Comparison of ENCODE assay signal across 15 cellular contexts in genomic region chr17:72097144-72097543, GRCh38. TPM values are rescaled to one million over a fixed set of nuclear protein-coding genes. Genes with fewer than 3 reads are reported as not detected.
"Had no signal": no experiment of that assay in that cellular context is flagged by ENCODE, and none has a peak within 500 bp of the region (broad histone marks: within the 10 kb centered on the region; RNA-seq: fewer than 3 reads in every experiment).

No MANE protein-coding gene starts in this region.

- H3K27ac ChIP-seq: heart left ventricle, testis, upper lobe of right lung had no signal

- H3K27me3 ChIP-seq: heart left ventricle, testis, upper lobe of right lung had no signal

- H3K4me1 ChIP-seq: upper lobe of right lung had no signal

- DNase-seq: activated B cell treated with CpG ODN at 0.5 μM for 24 hours; activated CD4-positive, alpha-beta T cell treated with anti-CD3 and anti-CD28 coated beads, Interleukin-2, amount 50 U/mL, for 1 hour; activated effector memory CD4-positive, alpha-beta T cell treated with Interleukin-2 at 50 U/mL for 16 hours; activated T-cell treated with anti-CD3 and anti-CD28 coated beads, Interleukin-2, amount 50 U/mL, for 1 hour; heart left ventricle; stimulated activated CD4-positive, alpha-beta T cell treated with anti-CD3 and anti-CD28 coated beads, Interleukin-4, amount 100 ng/mL, for 24 hours; stimulated activated naive CD8-positive, alpha-beta T cell treated with anti-CD3 and anti-CD28 coated beads, Interleukin-15, amount 100 ng/mL, for 72 hours; testis; upper lobe of right lung had no signal

- H3K9me3 Mint-ChIP-seq: nephron had no signal

- ATAC-seq: heart left ventricle; left lobe of liver; stimulated activated naive CD8-positive, alpha-beta T cell treated with anti-CD3 and anti-CD28 coated beads, Interleukin-15, amount 100 ng/mL, for 72 hours; upper lobe of right lung had no signal

- H3K27ac Mint-ChIP-seq: activated B cell treated with CpG ODN at 0.5 μM for 24 hours; activated naive CD8-positive, alpha-beta T cell; nephron; stimulated activated naive CD8-positive, alpha-beta T cell treated with anti-CD3 and anti-CD28 coated beads, Interleukin-15, amount 100 ng/mL, for 72 hours; T-helper 1 cell treated with Interleukin-12 subunit alpha and Interleukin-12 subunit beta and Interleukin-4 antibody, amounts not matched to agents 30 μg/mL and 1 μg/mL, for 36 hours had no signal

- H3K4me1 Mint-ChIP-seq: activated B cell treated with CpG ODN at 0.5 μM for 24 hours; nephron; stimulated activated naive CD8-positive, alpha-beta T cell treated with anti-CD3 and anti-CD28 coated beads, Interleukin-15, amount 100 ng/mL, for 72 hours had no signal

- H3K9me3 ChIP-seq: heart left ventricle, testis, upper lobe of right lung had no signal

- H3K36me3 ChIP-seq: heart left ventricle, upper lobe of right lung had no signal

- FAIRE-seq: frontal cortex had no signal

- H3K4me3 Mint-ChIP-seq: activated B cell treated with CpG ODN at 0.5 μM for 24 hours; activated naive CD8-positive, alpha-beta T cell; nephron; stimulated activated naive CD8-positive, alpha-beta T cell treated with anti-CD3 and anti-CD28 coated beads, Interleukin-15, amount 100 ng/mL, for 72 hours; T-helper 1 cell treated with Interleukin-12 subunit alpha and Interleukin-12 subunit beta and Interleukin-4 antibody, amounts not matched to agents 30 μg/mL and 1 μg/mL, for 36 hours had no signal

- H3K27me3 Mint-ChIP-seq: activated naive CD8-positive, alpha-beta T cell; stimulated activated naive CD8-positive, alpha-beta T cell treated with anti-CD3 and anti-CD28 coated beads, Interleukin-15, amount 100 ng/mL, for 72 hours had no signal

- H3K36me3 Mint-ChIP-seq: activated naive CD8-positive, alpha-beta T cell had no signal

- H3K4me3 ChIP-seq: heart left ventricle, testis, upper lobe of right lung had no signal

RNA-seq across cellular contexts. Expression of gene SOX9, which starts 23.7 kb away (rescaled TPM):
- total RNA-seq: pulmonary artery endothelial cell had no signal
